In the genomic region with DNA sequence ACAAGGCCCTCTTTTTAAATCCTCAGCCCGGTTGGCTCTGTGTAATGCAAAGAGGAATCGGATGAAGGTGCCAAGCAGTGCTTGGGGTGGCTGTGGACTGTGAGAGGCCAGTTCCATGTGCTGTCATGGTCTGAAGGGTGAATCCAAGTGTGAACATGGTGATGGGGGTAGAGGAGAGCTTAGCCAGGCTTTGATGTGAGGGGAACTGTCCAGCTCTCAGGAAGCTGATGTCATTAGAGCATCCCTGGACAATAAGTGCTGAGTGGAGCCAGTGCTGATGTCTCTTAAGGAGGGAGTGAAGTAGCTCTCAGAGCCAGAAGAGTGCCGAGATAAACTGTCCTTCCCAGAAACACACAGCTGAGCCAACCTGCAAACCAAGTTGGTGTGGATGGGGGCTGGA, we compare ENCODE assay signal across 1 cellular context.
TF ChIP-seq lines count a peak whose summit lies in the region.

No MANE protein-coding gene starts in this region.

TF ChIP-seq in GM12878, 131 proteins besides CTCF, POLR2A, EP300 and RAD21:
- TF ChIP-seq FOXM1 (IDR thresholded peaks at IDR 0.05; ENCODE audit: low read depth, low read length): no peak
- TF ChIP-seq REST (IDR thresholded peaks at IDR 0.05; ENCODE audit: low read depth, low read length): peak; percentile 74; the same call in 1 of the 2 replicates
